In genomic region chr7:151062399-151063211, GRCh38 we compare ENCODE assay signal across 9 cellular contexts. TPM values are rescaled to one million over a fixed set of nuclear protein-coding genes. Genes with fewer than 3 reads are reported as not detected.
DNase-seq lines count a peak whose midpoint lies in the region; ATAC-seq and TF ChIP-seq lines count a peak whose summit lies in the region.
"Had no signal": no experiment of that assay in that cellular context is flagged by ENCODE, and none has a peak within 500 bp of the region (broad histone marks: within the 10 kb centered on the region; RNA-seq: fewer than 3 reads in every experiment).

No MANE protein-coding gene starts in this region.

- no peaks in the 10 kb centered on the region for H3K27me3 Mint-ChIP-seq in nephron (ENCODE audit: low read depth)
- no peaks in the 10 kb centered on the region for H3K27me3 Mint-ChIP-seq in CD4-positive, alpha-beta T cell
- no peaks in the 10 kb centered on the region for H3K27me3 Mint-ChIP-seq in effector memory CD8-positive, alpha-beta T cell
- H3K27me3 Mint-ChIP-seq: IgD-negative memory B cell had no signal

- CTCF ChIA-PET in BJ (lab: Yijun Ruan, JAX) = interaction anchor here (0.6 to 2.5 kb wide), 4 partner anchors 15 to 44 kb away, joined by 3 to 5 read pairs (median 3); partner anchors contain the start of gene FASTK
- CTCF ChIA-PET in CD4-positive, alpha-beta T cell (lab: Charles Lee) = no interaction called here

- ATAC-seq in CD4-positive, alpha-beta T cell (ENCODE audit: poor library complexity) = no peak
- ATAC-seq in effector memory CD8-positive, alpha-beta T cell (replicated peaks) = no peak
- ATAC-seq in HG03097 (IDR thresholded peaks at IDR 0.05; ENCODE audit: low FRiP score, unreplicated experiment) = no peak

- no peaks in the 10 kb centered on the region for H3K9me3 ChIP-seq in NT2/D1 (ENCODE audit: insufficient read depth, low read length)
- no peaks in the 10 kb centered on the region for H3K9me3 ChIP-seq in esophagus squamous epithelium
- H3K9me3 ChIP-seq in CD4-positive, alpha-beta T cell (ENCODE audit: control insufficient read depth, low read length) = no peaks in the 10 kb centered on the region

- H3K36me3 ChIP-seq in BJ (ENCODE audit: control insufficient read depth, insufficient read depth, low read length) = peaks cover 26% of the 10 kb centered on the region
- peaks cover 38% of the 10 kb centered on the region for H3K36me3 ChIP-seq in NT2/D1 (ENCODE audit: insufficient read depth, insufficient read length, low read length)
- H3K36me3 ChIP-seq in esophagus squamous epithelium = peaks cover 14 to 57% (median 37%) of the 10 kb centered on the region in 3 donors

- H3K27me3 ChIP-seq in BJ (ENCODE audit: control insufficient read depth, insufficient read depth, low read length) (no peaks in the 10 kb centered on the region), NT2/D1 (ENCODE audit: insufficient read depth, insufficient read length) (no peaks in the 10 kb centered on the region), esophagus squamous epithelium (no peaks in the 10 kb centered on the region)
- no peaks in the 10 kb centered on the region for H3K27me3 ChIP-seq in CD4-positive, alpha-beta T cell (ENCODE audit: control insufficient read depth, insufficient read depth, low read length)

- DNase-seq in BJ (ENCODE audit: low read depth) (no peak), NT2/D1 (ENCODE audit: low read depth, low spot score) (peak; percentile 91), esophagus squamous epithelium (lab: John Stamatoyannopoulos, UW) (no peak), NCI-H1092 treated with DMSO at 0.1 percent for 48 hours (lab: John Stamatoyannopoulos, UW) (no peak)
- DNase-seq in CD4-positive, alpha-beta T cell = no peak
- DNase-seq in effector memory CD8-positive, alpha-beta T cell = no peak

- peaks cover 33% of the 10 kb centered on the region for H3K4me1 Mint-ChIP-seq in nephron
- peaks cover 30% of the 10 kb centered on the region for H3K4me1 Mint-ChIP-seq in CD4-positive, alpha-beta T cell (ENCODE audit: low read depth)
- peaks cover 27 to 32% of the 10 kb centered on the region in 2 donors for H3K4me1 Mint-ChIP-seq in effector memory CD8-positive, alpha-beta T cell (ENCODE audit: low read depth in 2 of 2)

- no peak for TF ChIP-seq POLR2A in esophagus squamous epithelium (IDR thresholded peaks at IDR 0.05)

- H3K9me3 Mint-ChIP-seq in nephron = no peaks in the 10 kb centered on the region
- H3K9me3 Mint-ChIP-seq in CD4-positive, alpha-beta T cell = no peaks in the 10 kb centered on the region
- no peaks in the 10 kb centered on the region for H3K9me3 Mint-ChIP-seq in effector memory CD8-positive, alpha-beta T cell
- H3K9me3 Mint-ChIP-seq: IgD-negative memory B cell had no signal

- TF ChIP-seq CTCF in BJ (IDR thresholded peaks at IDR 0.05; ENCODE audit: insufficient read depth, low read depth, low read length) (no peak), esophagus squamous epithelium (IDR thresholded peaks at IDR 0.05) (no peak), nephron (IDR thresholded peaks at IDR 0.05; ENCODE audit: unreplicated experiment in 3 of 3) (no peak)
- no peak for TF ChIP-seq CTCF in CD4-positive, alpha-beta T cell (IDR thresholded peaks at IDR 0.05)

- H3K4me3 ChIP-seq in BJ (ENCODE audit: low read depth, low read length) = peak overlapping the region; percentile 16
- peak overlapping the region; percentile 74 for H3K4me3 ChIP-seq in NT2/D1 (ENCODE audit: insufficient read length, low read depth)
- peak overlapping the region in 2 of 4 donors; percentile 23 to 55 for H3K4me3 ChIP-seq in esophagus squamous epithelium

- peak overlapping the region; percentile 81 for H3K9ac ChIP-seq in NT2/D1 (ENCODE audit: insufficient read length, low read depth)

- H3K4me1 ChIP-seq in NT2/D1 (ENCODE audit: insufficient read depth, insufficient read length) (peaks cover 7% of the 10 kb centered on the region), esophagus squamous epithelium (peaks cover 34 to 56% (median 47%) of the 10 kb centered on the region in 3 donors)

- POLR2A ChIA-PET in BJ (lab: Charles Lee) = interaction anchor here (0.6 kb wide), 2 partner anchors 13 to 79 kb away, joined by 4 to 5 read pairs; no protein-coding TSS in a partner anchor
- POLR2A ChIA-PET in CD4-positive, alpha-beta T cell (lab: Charles Lee) = interaction anchor here (0.7 kb wide), 1 partner anchor 44 kb away, joined by 5 read pairs; no protein-coding TSS in a partner anchor

- intact Hi-C loops in esophagus squamous epithelium (cut with DNase I) = no loop called here
- intact Hi-C loops in CD4-positive, alpha-beta T cell (cut with DNase I, micrococcal nuclease) = no loop called here

- H3K4me3 Mint-ChIP-seq in nephron = peak overlapping the region; percentile 30 to 95 (median 47)
- no peak overlapping the region for H3K4me3 Mint-ChIP-seq in CD4-positive, alpha-beta T cell
- no peak overlapping the region for H3K4me3 Mint-ChIP-seq in effector memory CD8-positive, alpha-beta T cell

- peak overlapping the region; percentile 47 to 97 (median 84) for H3K27ac ChIP-seq in esophagus squamous epithelium
- H3K27ac ChIP-seq in CD4-positive, alpha-beta T cell (ENCODE audit: low read depth, low read length) = no peak overlapping the region

- peak overlapping the region in 1 of 3 experiments; percentile 74 for H3K27ac Mint-ChIP-seq in nephron
- H3K27ac Mint-ChIP-seq in CD4-positive, alpha-beta T cell = no peak overlapping the region
- no peak overlapping the region for H3K27ac Mint-ChIP-seq in effector memory CD8-positive, alpha-beta T cell

- 65 to 73% methylated on average over 12 of the region's 43 CpGs for WGBS in esophagus squamous epithelium, 2 donors

- H3K36me3 Mint-ChIP-seq in nephron (ENCODE audit: low read depth) = peaks cover 10% of the 10 kb centered on the region
- peaks cover 30% of the 10 kb centered on the region for H3K36me3 Mint-ChIP-seq in CD4-positive, alpha-beta T cell (ENCODE audit: low read depth)
- H3K36me3 Mint-ChIP-seq in effector memory CD8-positive, alpha-beta T cell (ENCODE audit: insufficient read depth) = peaks cover 20% of the 10 kb centered on the region
- H3K36me3 Mint-ChIP-seq: IgD-negative memory B cell had no signal

RNA-seq across cellular contexts. Expression of gene SLC4A2, which starts 3.2 kb away (rescaled TPM):
- 59.0 and 86.1 TPM in 2 replicates for polyA plus RNA-seq in BJ (2011; rRNA removed)
- 74.3 and 109 TPM in 2 replicates for polyA minus RNA-seq in BJ (2011; rRNA and poly(A)+ RNA removed)
- total RNA-seq in esophagus squamous epithelium = 10 to 100 TPM; 39.8 to 53.7 (median 45.0) TPM
- 10 to 100 TPM; 27.1 to 31.4 TPM for total RNA-seq in CD4-positive, alpha-beta T cell

RNA-seq across cellular contexts. Expression of gene CDK5, which starts 4.9 kb away (rescaled TPM):
- 30.0 and 33.2 TPM in 2 replicates for polyA plus RNA-seq in BJ (2011; rRNA removed)
- 15.3 and 33.8 TPM in 2 replicates for polyA minus RNA-seq in BJ (2011; rRNA and poly(A)+ RNA removed)
- 10 to 100 TPM in 2 of 4 donors, 1 to 10 TPM in 2; 3.8 to 12.9 (median 8.6) TPM for total RNA-seq in esophagus squamous epithelium
- total RNA-seq in CD4-positive, alpha-beta T cell = 1 to 10 TPM; 3.1 to 3.5 TPM

RNA-seq across cellular contexts. Expression of gene ASIC3, which starts 14.3 kb away (rescaled TPM):
- 0.26 and 0.45 TPM in 2 replicates for polyA plus RNA-seq in BJ (2011; rRNA removed)
- 0.24 TPM in 1 of 2 replicates, not detected in the other for polyA minus RNA-seq in BJ (2011; rRNA and poly(A)+ RNA removed)
- total RNA-seq in esophagus squamous epithelium = under 1 TPM in 2 of 4 donors, not detected in 2; 0.40 to 0.95 TPM
- total RNA-seq in CD4-positive, alpha-beta T cell = 10 to 100 TPM; 13.8 to 15.2 TPM
- polyA plus RNA-seq: IgD-negative memory B cell had no signal

RNA-seq across cellular contexts. Expression of gene FASTK, which starts 18.0 kb away (rescaled TPM):
- polyA plus RNA-seq in BJ (2011; rRNA removed) = 49.3 and 89.9 TPM in 2 replicates
- 53.0 and 72.2 TPM in 2 replicates for polyA minus RNA-seq in BJ (2011; rRNA and poly(A)+ RNA removed)
- total RNA-seq in esophagus squamous epithelium = 10 to 100 TPM; 43.0 to 83.6 (median 75.9) TPM
- 10 to 100 TPM; 82.2 to 84.2 TPM for total RNA-seq in CD4-positive, alpha-beta T cell

RNA-seq across cellular contexts. Expression of gene TMUB1, which starts 20.7 kb away (rescaled TPM):
- 13.6 and 27.8 TPM in 2 replicates for polyA plus RNA-seq in BJ (2011; rRNA removed)
- 4.6 and 5.9 TPM in 2 replicates for polyA minus RNA-seq in BJ (2011; rRNA and poly(A)+ RNA removed)
- total RNA-seq in esophagus squamous epithelium = 10 to 100 TPM; 28.4 to 51.0 (median 35.2) TPM
- total RNA-seq in CD4-positive, alpha-beta T cell = 10 to 100 TPM; 44.5 to 46.6 TPM

Comparison
In these comparisons a context has a peak if more than half of its experiments do, and no peak if none do; other contexts are left out.
1. H3K4me3 Mint-ChIP-seq: peak in nephron (3 of 3); none in CD4-positive, alpha-beta T cell (single experiment) and effector memory CD8-positive, alpha-beta T cell (0 of 2).
2. RNA of gene ASIC3, which starts 14.3 kb away (total RNA-seq): 13.8 to 15.2 TPM in CD4-positive, alpha-beta T cell; 0.40 to 0.95 TPM in esophagus squamous epithelium; every median in the first group is over 4 times any median in the second.